In genomic region chr1:115139381-115139780, GRCh38 we compare ENCODE assay signal across 10 cellular contexts. TPM values are rescaled to one million over a fixed set of nuclear protein-coding genes. Genes with fewer than 3 reads are reported as not detected.
DNase-seq lines count a peak whose midpoint lies in the region; ATAC-seq and TF ChIP-seq lines count a peak whose summit lies in the region.
"Had no signal": no experiment of that assay in that cellular context is flagged by ENCODE, and none has a peak within 500 bp of the region (broad histone marks: within the 10 kb centered on the region; RNA-seq: fewer than 3 reads in every experiment).

No MANE protein-coding gene starts in this region.

- no peak overlapping the region for H3K27ac Mint-ChIP-seq in activated naive CD4-positive, alpha-beta T cell treated with anti-CD3 and anti-CD28 coated beads, Interleukin-2, amount 10 ng/mL, durations not matched to agents 7 days and 5 days
- H3K27ac Mint-ChIP-seq in immature natural killer cell: no peak overlapping the region
- H3K27ac Mint-ChIP-seq: activated naive CD4-positive, alpha-beta T cell treated with anti-CD3 and anti-CD28 coated beads, Interleukin-2, amount 50 U/mL, for 72 hours; T-cell had no signal

- no peak for DNase-seq in activated naive CD4-positive, alpha-beta T cell treated with anti-CD3 and anti-CD28 coated beads, Interleukin-2, amount 10 ng/mL, durations not matched to agents 7 days and 5 days
- no peak for DNase-seq in activated naive CD4-positive, alpha-beta T cell treated with anti-CD3 and anti-CD28 coated beads, Interleukin-2, amount 50 U/mL, for 16 hours
- no peak for DNase-seq in PC-9
- DNase-seq in immature natural killer cell: no peak
- DNase-seq in NCI-H82 (lab: John Stamatoyannopoulos, UW): no peak

- H3K36me3 ChIP-seq in PC-9 (ENCODE audit: low read depth): no peaks in the 10 kb centered on the region
- H3K36me3 ChIP-seq in stomach smooth muscle (ENCODE audit: control insufficient read depth in 2 of 2, insufficient read depth in 2 of 2, low read length in 2 of 2): no peaks in the 10 kb centered on the region

- H3K4me3 ChIP-seq in PC-9: no peak overlapping the region
- H3K4me3 ChIP-seq in stomach smooth muscle (ENCODE audit: low read length in 2 of 2): peak overlapping the region; percentile 18 to 54

- no peak for ATAC-seq in GM18520 (IDR thresholded peaks at IDR 0.05; ENCODE audit: unreplicated experiment)
- no peak for ATAC-seq in GM21526 (IDR thresholded peaks at IDR 0.05; ENCODE audit: low FRiP score, unreplicated experiment)

- intact Hi-C loops in PC-9 (cut with micrococcal nuclease; ENCODE audit: unreplicated experiment): loop anchor here (1.0 to 5.0 kb wide), 10 partner anchors 40 to 633 kb away; no protein-coding TSS in a partner anchor

- peak overlapping the region; percentile 50; the same call in 1 of the 2 replicates for H2AFZ ChIP-seq in PC-9

- H3K79me2 ChIP-seq in PC-9 (ENCODE audit: low read depth): no peaks in the 10 kb centered on the region

- H3K4me1 ChIP-seq in PC-9 (replicated peaks; ENCODE audit: insufficient read depth) (peaks cover 45% of the 10 kb centered on the region), stomach smooth muscle (ENCODE audit: control insufficient read depth, insufficient read depth, low read length) (peaks cover 13% of the 10 kb centered on the region)

- H3K4me2 ChIP-seq in PC-9: peak overlapping the region; percentile 39

- POLR2A ChIA-PET in PC-9 (lab: Charles Lee; ENCODE audit: unreplicated experiment): interaction anchor here (0.6 kb wide), 1 partner anchor 25 kb away, joined by 4 read pairs; no protein-coding TSS in a partner anchor

- H3K9me2 ChIP-seq in PC-9 (ENCODE audit: insufficient read depth): no peaks in the 10 kb centered on the region

- no peak for TF ChIP-seq CTCF in PC-9 (conservative IDR thresholded peaks at IDR 0.05)

- H3K27me3 Mint-ChIP-seq in activated naive CD4-positive, alpha-beta T cell treated with anti-CD3 and anti-CD28 coated beads, Interleukin-2, amount 10 ng/mL, durations not matched to agents 7 days and 5 days: peaks cover 24% of the 10 kb centered on the region
- peaks cover 2 to 20% (median 4%) of the 10 kb centered on the region in 3 donors for H3K27me3 Mint-ChIP-seq in immature natural killer cell (ENCODE audit: low read depth in 3 of 3)

- no TSS peak for BruUV-seq in PC-9 (replicated peaks; lab: Mats Ljungman, UMichigan)

- peak overlapping the region; percentile 20 for H3K4me3 Mint-ChIP-seq in activated naive CD4-positive, alpha-beta T cell treated with anti-CD3 and anti-CD28 coated beads, Interleukin-2, amount 10 ng/mL, durations not matched to agents 7 days and 5 days
- H3K4me3 Mint-ChIP-seq in immature natural killer cell: peak overlapping the region; percentile 19 to 62 (median 49)

- CTCF ChIA-PET in activated naive CD4-positive, alpha-beta T cell treated with anti-CD3 and anti-CD28 coated beads, Interleukin-2, amount 10 ng/mL, durations not matched to agents 7 days and 5 days (lab: Charles Lee): interaction anchor here (0.8 to 8.4 kb wide), 7 partner anchors 47 to 630 kb away, joined by 3 to 96 read pairs (median 4); no protein-coding TSS in a partner anchor
- CTCF ChIA-PET in PC-9 (lab: Charles Lee): interaction anchor here (0.8 to 1.0 kb wide), 2 partner anchors 48 to 456 kb away, joined by 3 to 4 read pairs; no protein-coding TSS in a partner anchor

- H3K36me3 Mint-ChIP-seq in activated naive CD4-positive, alpha-beta T cell treated with anti-CD3 and anti-CD28 coated beads, Interleukin-2, amount 10 ng/mL, durations not matched to agents 7 days and 5 days: no peaks in the 10 kb centered on the region
- no peaks in the 10 kb centered on the region for H3K36me3 Mint-ChIP-seq in immature natural killer cell
- H3K36me3 Mint-ChIP-seq: activated naive CD4-positive, alpha-beta T cell treated with anti-CD3 and anti-CD28 coated beads, Interleukin-2, amount 50 U/mL, for 72 hours; T-cell had no signal

- peaks cover 3% of the 10 kb centered on the region for H3K4me1 Mint-ChIP-seq in activated naive CD4-positive, alpha-beta T cell treated with anti-CD3 and anti-CD28 coated beads, Interleukin-2, amount 10 ng/mL, durations not matched to agents 7 days and 5 days
- H3K4me1 Mint-ChIP-seq in immature natural killer cell: peaks cover 4 to 6% of the 10 kb centered on the region in 2 donors

- no peaks in the 10 kb centered on the region for H4K20me1 ChIP-seq in PC-9 (ENCODE audit: insufficient read depth)

- H3K27me3 ChIP-seq in PC-9 (ENCODE audit: insufficient read depth, low read depth): no peaks in the 10 kb centered on the region
- H3K27me3 ChIP-seq in stomach smooth muscle (ENCODE audit: control insufficient read depth in 1 of 2, insufficient read depth in 2 of 2, low read length in 2 of 2): peaks cover 0 to 3% of the 10 kb centered on the region in 2 donors

- peaks cover 15% of the 10 kb centered on the region for H3F3A ChIP-seq in PC-9 (ENCODE audit: insufficient read depth, low read depth)

- peaks cover 7% of the 10 kb centered on the region for H3K9me3 ChIP-seq in PC-9 (ENCODE audit: insufficient read depth, low read depth)
- H3K9me3 ChIP-seq in stomach smooth muscle (ENCODE audit: control insufficient read depth in 2 of 2, low read length in 2 of 2): no peaks in the 10 kb centered on the region

- no peak overlapping the region for H3K9ac ChIP-seq in stomach smooth muscle (ENCODE audit: low read length in 2 of 2)

- H3K27ac ChIP-seq in PC-9 (peak overlapping the region; percentile 18; the same call in 1 of the 2 replicates), stomach smooth muscle (ENCODE audit: low read length) (no peak overlapping the region)

- no peaks in the 10 kb centered on the region for H3K9me3 Mint-ChIP-seq in activated naive CD4-positive, alpha-beta T cell treated with anti-CD3 and anti-CD28 coated beads, Interleukin-2, amount 10 ng/mL, durations not matched to agents 7 days and 5 days
- H3K9me3 Mint-ChIP-seq in immature natural killer cell: no peaks in the 10 kb centered on the region
- H3K9me3 Mint-ChIP-seq: activated naive CD4-positive, alpha-beta T cell treated with anti-CD3 and anti-CD28 coated beads, Interleukin-2, amount 50 U/mL, for 72 hours; T-cell had no signal

RNA-seq across cellular contexts. Expression of gene TSPAN2, which starts 50.1 kb away (rescaled TPM):
- total RNA-seq in PC-9 (2021): 26.5 and 36.1 TPM in 2 replicates
- polyA plus RNA-seq in immature natural killer cell: 10 to 100 TPM; 50.1 to 80.1 (median 76.2) TPM
